ENCODE assay signal across 9 cellular contexts in the genomic region with DNA sequence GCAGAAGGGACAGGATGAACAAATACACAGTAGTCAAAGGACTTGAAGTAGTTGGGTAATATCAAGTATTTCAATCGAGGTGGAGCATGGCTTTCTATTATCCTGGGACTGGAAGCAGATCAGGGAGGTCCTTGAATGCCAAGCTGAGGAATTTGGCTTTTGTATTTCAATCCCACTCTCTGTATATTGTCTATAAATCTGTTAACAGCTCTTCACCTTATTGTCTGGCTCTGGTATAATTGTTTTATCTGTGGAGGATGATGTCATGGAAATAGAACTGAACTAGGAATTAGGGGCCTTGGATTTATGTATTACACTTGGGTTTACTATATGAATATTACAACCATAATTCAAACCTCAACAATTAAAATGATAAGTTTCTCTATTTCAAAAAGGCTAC. TPM values are rescaled to one million over a fixed set of nuclear protein-coding genes. Genes with fewer than 3 reads are reported as not detected.
"Had no signal": no experiment of that assay in that cellular context is flagged by ENCODE, and none has a peak within 500 bp of the region (broad histone marks: within the 10 kb centered on the region; RNA-seq: fewer than 3 reads in every experiment).

No MANE protein-coding gene starts in this region.

- H3K4me3 ChIP-seq: GM12878 had no signal

- FAIRE-seq: G401.6, GM12878, GM12891, GM12892, GM18507, GM19239 had no signal

- DNase-seq: GDM1, GF-D8 had no signal

- ATAC-seq: GM12878 had no signal

RNA-seq across cellular contexts. Expression of gene ADAMTSL1, which starts 6.3 kb away (rescaled TPM):
- total RNA-seq: G401 had no signal
